ENCODE assay signal across 1 cellular context in genomic region chr17:2057130-2057713, GRCh38.
TF ChIP-seq lines count a peak whose summit lies in the region.

No MANE protein-coding gene starts in this region.

TF ChIP-seq in HepG2, 621 proteins besides CTCF, POLR2A, EP300 and RAD21:
- TF ChIP-seq IKZF4 (CRISPR knock-in tag; IDR thresholded peaks at IDR 0.05; ENCODE audit: borderline replicate concordance, low read depth, not compliant biosample characterization) = no peak
- no peak for TF ChIP-seq ZNF251 (CRISPR knock-in tag; IDR thresholded peaks at IDR 0.05)
- TF ChIP-seq HNF1A (IDR thresholded peaks at IDR 0.05; ENCODE audit: low read depth) = no peak
- no peak for TF ChIP-seq HNF1A (CRISPR knock-in tag; IDR thresholded peaks at IDR 0.05; ENCODE audit: borderline replicate concordance)
- TF ChIP-seq, protein P1, sequence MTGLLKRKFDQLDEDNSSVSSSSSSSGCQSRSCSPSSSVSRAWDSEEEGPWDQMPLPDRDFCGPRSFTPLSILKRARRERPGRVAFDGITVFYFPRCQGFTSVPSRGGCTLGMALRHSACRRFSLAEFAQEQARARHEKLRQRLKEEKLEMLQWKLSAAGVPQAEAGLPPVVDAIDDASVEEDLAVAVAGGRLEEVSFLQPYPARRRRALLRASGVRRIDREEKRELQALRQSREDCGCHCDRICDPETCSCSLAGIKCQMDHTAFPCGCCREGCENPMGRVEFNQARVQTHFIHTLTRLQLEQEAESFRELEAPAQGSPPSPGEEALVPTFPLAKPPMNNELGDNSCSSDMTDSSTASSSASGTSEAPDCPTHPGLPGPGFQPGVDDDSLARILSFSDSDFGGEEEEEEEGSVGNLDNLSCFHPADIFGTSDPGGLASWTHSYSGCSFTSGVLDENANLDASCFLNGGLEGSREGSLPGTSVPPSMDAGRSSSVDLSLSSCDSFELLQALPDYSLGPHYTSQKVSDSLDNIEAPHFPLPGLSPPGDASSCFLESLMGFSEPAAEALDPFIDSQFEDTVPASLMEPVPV (CRISPR knock-in tag; IDR thresholded peaks at IDR 0.05) = no peak
- no peak for TF ChIP-seq ETV6 (CRISPR knock-in tag; conservative IDR thresholded peaks at IDR 0.05)
- no peak for TF ChIP-seq MTF1 (CRISPR knock-in tag; IDR thresholded peaks at IDR 0.05)
- no peak for TF ChIP-seq ZNF770 (CRISPR knock-in tag; IDR thresholded peaks at IDR 0.05)
- no peak for TF ChIP-seq MED13 (CRISPR knock-in tag; IDR thresholded peaks at IDR 0.05)
- TF ChIP-seq ZNF383 (CRISPR knock-in tag; IDR thresholded peaks at IDR 0.05; ENCODE audit: borderline replicate concordance) = no peak
- TF ChIP-seq NR3C1 (CRISPR knock-in tag; IDR thresholded peaks at IDR 0.05) = no peak
- no peak for TF ChIP-seq HOXA7 (CRISPR knock-in tag; IDR thresholded peaks at IDR 0.05)
- no peak for TF ChIP-seq CENPBD1 (CRISPR knock-in tag; IDR thresholded peaks at IDR 0.05; ENCODE audit: borderline replicate concordance, low read depth)
- TF ChIP-seq ISX (CRISPR knock-in tag; conservative IDR thresholded peaks at IDR 0.05) = no peak
- no peak for TF ChIP-seq CBFB (CRISPR knock-in tag; IDR thresholded peaks at IDR 0.05)
- TF ChIP-seq MZF1 (CRISPR knock-in tag; IDR thresholded peaks at IDR 0.05; ENCODE audit: borderline replicate concordance) = no peak
- TF ChIP-seq SIN3B (IDR thresholded peaks at IDR 0.05; ENCODE audit: low read length) = no peak
- no peak for TF ChIP-seq NFRKB (IDR thresholded peaks at IDR 0.05)
- no peak for TF ChIP-seq ZNF235 (CRISPR knock-in tag; IDR thresholded peaks at IDR 0.05; ENCODE audit: borderline replicate concordance)
- TF ChIP-seq THAP7 (CRISPR knock-in tag; IDR thresholded peaks at IDR 0.05) = no peak
TF ChIP-seq in HepG2: peak in this region for 0.
